Comparison of ENCODE assay signal across 26 cellular contexts in genomic region chr6:146827216-146827928, GRCh38.
"Had no signal": no experiment of that assay in that cellular context is flagged by ENCODE, and none has a peak within 500 bp of the region (broad histone marks: within the 10 kb centered on the region; RNA-seq: fewer than 3 reads in every experiment).

No MANE protein-coding gene starts in this region.

- H3K4me3 Mint-ChIP-seq: activated naive CD4-positive, alpha-beta T cell treated with anti-CD3 and anti-CD28 coated beads for 36 hours; activated naive CD8-positive, alpha-beta T cell treated with anti-CD3 and anti-CD28 coated beads for 36 hours; naive B cell; nephron progenitor cell; T-helper 2 cell treated with Interferon-gamma antibody and Interleukin-4, amounts not matched to agents 5 μg/mL and 100 μg/mL, for 36 hours had no signal

- H3K9me3 Mint-ChIP-seq: activated naive CD4-positive, alpha-beta T cell treated with anti-CD3 and anti-CD28 coated beads for 36 hours; activated naive CD8-positive, alpha-beta T cell treated with anti-CD3 and anti-CD28 coated beads for 36 hours; naive B cell; nephron progenitor cell; T-helper 2 cell treated with Interferon-gamma antibody and Interleukin-4, amounts not matched to agents 5 μg/mL and 100 μg/mL, for 36 hours had no signal

- H3K36me3 ChIP-seq: adrenal gland, heart right ventricle, left ventricle myocardium inferior, neutrophil, right lobe of liver, thoracic aorta, upper lobe of right lung had no signal

- H3K4me1 ChIP-seq: adrenal gland, body of pancreas, heart right ventricle, left ventricle myocardium inferior, right lobe of liver, upper lobe of right lung had no signal

- H3K27ac Mint-ChIP-seq: activated naive CD4-positive, alpha-beta T cell treated with anti-CD3 and anti-CD28 coated beads for 36 hours; activated naive CD8-positive, alpha-beta T cell treated with anti-CD3 and anti-CD28 coated beads for 36 hours; naive B cell; nephron progenitor cell; progenitor cell of endocrine pancreas; T-helper 2 cell treated with Interferon-gamma antibody and Interleukin-4, amounts not matched to agents 5 μg/mL and 100 μg/mL, for 36 hours had no signal

- H3K36me3 Mint-ChIP-seq: activated naive CD8-positive, alpha-beta T cell treated with anti-CD3 and anti-CD28 coated beads for 36 hours; naive B cell had no signal

- DNase-seq: activated CD4-positive, alpha-beta T cell treated with anti-CD3 and anti-CD28 coated beads for 48 hours; activated CD4-positive, alpha-beta T cell treated with anti-CD3 and anti-CD28 coated beads, Interleukin-2, amount 50 U/mL, for 48 hours; activated CD8-positive, alpha-beta memory T cell treated with anti-CD3 and anti-CD28 coated beads for 24 hours; activated effector memory CD4-positive, alpha-beta T cell treated with anti-CD3 and anti-CD28 coated beads, Interleukin-2, amount 50 U/mL, for 16 hours; activated naive CD4-positive, alpha-beta T cell treated with anti-CD3 and anti-CD28 coated beads for 36 hours; activated naive CD8-positive, alpha-beta T cell treated with anti-CD3 and anti-CD28 coated beads for 36 hours; adrenal gland; aorta; body of pancreas; effector CD8-positive, alpha-beta T cell; erythroblast; foreskin melanocyte; heart right ventricle; left ventricle myocardium inferior; naive B cell; nephron progenitor cell; right lobe of liver; stimulated activated CD4-positive, alpha-beta T cell treated with anti-CD3 and anti-CD28 coated beads, Interleukin-2, amount 100 ng/mL, for 48 hours; stimulated activated naive CD8-positive, alpha-beta T cell treated with anti-CD3 and anti-CD28 coated beads, Interleukin-15, Interleukin-2, amounts not matched to agents 100 U/mL and 50 U/mL, for 24 hours; T-helper 1 cell; upper lobe of right lung had no signal

- ATAC-seq: activated CD4-positive, CD25-positive, alpha-beta regulatory T cell treated with anti-CD3 and anti-CD28 coated beads, Interleukin-2, amount 50 U/mL, for 24 hours; body of pancreas; heart right ventricle; right lobe of liver; stimulated activated naive CD8-positive, alpha-beta T cell treated with anti-CD3 and anti-CD28 coated beads, Interleukin-15, Interleukin-2, amounts not matched to agents 100 U/mL and 50 U/mL, for 24 hours; upper lobe of right lung had no signal

- H3K9me3 ChIP-seq: adrenal gland, body of pancreas, left ventricle myocardium inferior, neutrophil, right lobe of liver, thoracic aorta, upper lobe of right lung had no signal

- H3K4me3 ChIP-seq: adrenal gland, body of pancreas, heart right ventricle, left ventricle myocardium inferior, right lobe of liver, thoracic aorta, upper lobe of right lung had no signal

- H3K27me3 ChIP-seq: adrenal gland, body of pancreas, heart right ventricle, neutrophil, right lobe of liver, upper lobe of right lung had no signal

- H3K4me1 Mint-ChIP-seq: activated naive CD8-positive, alpha-beta T cell treated with anti-CD3 and anti-CD28 coated beads for 36 hours; naive B cell; nephron progenitor cell had no signal

- H3K27ac ChIP-seq: adrenal gland, body of pancreas, heart right ventricle, left ventricle myocardium inferior, neutrophil, right lobe of liver, thoracic aorta, upper lobe of right lung had no signal

- H3K27me3 Mint-ChIP-seq: activated naive CD8-positive, alpha-beta T cell treated with anti-CD3 and anti-CD28 coated beads for 36 hours; progenitor cell of endocrine pancreas had no signal
